In the genomic region with DNA sequence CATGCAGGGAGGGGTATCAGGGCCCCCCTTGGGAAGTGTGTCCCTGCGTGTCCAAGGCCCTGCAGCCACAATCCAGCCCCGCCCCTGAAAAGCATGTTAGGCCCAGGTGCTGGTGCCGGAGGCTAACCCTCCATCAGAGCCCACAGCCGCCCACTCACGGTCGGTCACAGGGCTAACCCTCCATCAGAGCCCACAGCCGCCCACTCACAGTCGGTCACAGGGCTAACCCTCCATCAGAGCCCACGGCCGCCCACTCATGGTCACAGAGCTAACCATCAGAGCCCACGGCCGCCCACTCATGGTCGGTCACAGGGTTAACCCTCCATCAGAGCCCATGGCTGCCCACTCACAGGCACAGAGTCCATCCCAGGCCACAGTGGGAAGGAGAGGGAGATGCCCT, we compare ENCODE assay signal across 18 cellular contexts.
DNase-seq lines count a peak whose midpoint lies in the region; ATAC-seq and TF ChIP-seq lines count a peak whose summit lies in the region.
"Had no signal": no experiment of that assay in that cellular context is flagged by ENCODE, and none has a peak within 500 bp of the region (broad histone marks: within the 10 kb centered on the region; RNA-seq: fewer than 3 reads in every experiment).

No MANE protein-coding gene starts in this region.

- H3K4me1 ChIP-seq in HEK293 (ENCODE audit: control insufficient read depth, insufficient read depth, low read length) (no peaks in the 10 kb centered on the region), neuronal stem cell (ENCODE audit: control insufficient read depth in 2 of 2, insufficient read depth in 1 of 2, low read depth in 1 of 2, low read length in 2 of 2) (peaks cover under 1 to 1% of the 10 kb centered on the region in 2 donors), aorta (ENCODE audit: control insufficient read depth in 1 of 2, insufficient read depth in 2 of 2, low read length in 2 of 2) (no peaks in the 10 kb centered on the region)

- H3K27ac Mint-ChIP-seq in chondrocyte (ENCODE audit: unreplicated experiment), result no peak overlapping the region
- H3K27ac Mint-ChIP-seq: B cell; CD4-positive, CD25-positive, alpha-beta regulatory T cell; CD8-positive, alpha-beta T cell; HFFc6 had no signal

- no peak overlapping the region for H3K23ac ChIP-seq in neuronal stem cell (ENCODE audit: low read depth, low read length, poor library complexity)

- H3K27ac ChIP-seq in HEK293 (ENCODE audit: extremely low read depth, low read depth, low read length), result no peak overlapping the region
- no peak overlapping the region for H3K27ac ChIP-seq in neuronal stem cell (replicated peaks; ENCODE audit: low read length)
- H3K27ac ChIP-seq in aorta (ENCODE audit: low read depth in 1 of 2, low read length in 2 of 2), result no peak overlapping the region
- H3K27ac ChIP-seq: BLaER1, C4-2B had no signal

- intact Hi-C loops in aorta (cut with DNase I), result no loop called here

- peaks cover 27% of the 10 kb centered on the region for H3K9me3 Mint-ChIP-seq in chondrocyte (ENCODE audit: low read depth)

- no peak overlapping the region for H3K4me2 ChIP-seq in neuronal stem cell (ENCODE audit: insufficient read depth, low read length, poor library complexity, severe bottlenecking)
- H3K4me2 ChIP-seq: BLaER1 had no signal

- no peak overlapping the region for H2BK120ac ChIP-seq in neuronal stem cell (ENCODE audit: low read depth, low read length)

- H4K91ac ChIP-seq in neuronal stem cell (ENCODE audit: low read depth, low read length, poor library complexity), result no peak overlapping the region

- no peak overlapping the region for H2BK5ac ChIP-seq in neuronal stem cell (ENCODE audit: low read length)

- no peaks in the 10 kb centered on the region for H3K4me1 Mint-ChIP-seq in chondrocyte (ENCODE audit: low read depth)
- H3K4me1 Mint-ChIP-seq: B cell had no signal

- H3K4ac ChIP-seq in neuronal stem cell (ENCODE audit: low read length), result no peak overlapping the region

- H3K9ac ChIP-seq in neuronal stem cell (ENCODE audit: low read depth, low read length, poor library complexity), result no peak overlapping the region
- H3K9ac ChIP-seq: BLaER1 had no signal

- no peak overlapping the region for H3K4me3 Mint-ChIP-seq in chondrocyte (ENCODE audit: unreplicated experiment)
- H3K4me3 Mint-ChIP-seq: B cell; CD4-positive, CD25-positive, alpha-beta regulatory T cell; CD8-positive, alpha-beta T cell; HFFc6 had no signal

- no CpG with 5 or more reads among the region's 13 CpGs for WGBS in neuronal stem cell (ENCODE audit: extremely low coverage in 2 of 2, insufficient read length in 2 of 2, insufficient replicate concordance in 1 of 2), 2 donors
- 91 to 97% methylated on average over 13 of the region's 13 CpGs for WGBS in aorta, 2 donors

- H3K18ac ChIP-seq in neuronal stem cell (ENCODE audit: low read length), result peak overlapping the region; percentile 87

- H2AK5ac ChIP-seq in neuronal stem cell (ENCODE audit: low read depth, low read length), result peak overlapping the region; percentile 33

- TF ChIP-seq CTCF in HEK293 (tag by site-specific recombination; IDR thresholded peaks at IDR 0.05), result no peak
- TF ChIP-seq CTCF in chondrocyte (IDR thresholded peaks at IDR 0.05), result no peak

- H3K36me3 Mint-ChIP-seq in chondrocyte (ENCODE audit: low read depth), result no peaks in the 10 kb centered on the region
- H3K36me3 Mint-ChIP-seq: CD4-positive, CD25-positive, alpha-beta regulatory T cell; CD8-positive, alpha-beta T cell had no signal

- H3K36me3 ChIP-seq in HEK293 (ENCODE audit: control insufficient read depth in 2 of 2, insufficient read depth in 1 of 2, low read length in 2 of 2), result no peaks in the 10 kb centered on the region
- H3K36me3 ChIP-seq in neuronal stem cell (replicated peaks in 1 of 2; ENCODE audit: control insufficient read depth in 2 of 2, insufficient read depth in 2 of 2, low read length in 2 of 2), result no peaks in the 10 kb centered on the region
- H3K36me3 ChIP-seq in aorta (ENCODE audit: control insufficient read depth in 1 of 2, insufficient read depth in 2 of 2, low read length in 1 of 2), result no peaks in the 10 kb centered on the region
- H3K36me3 ChIP-seq: BLaER1 had no signal

- H2BK15ac ChIP-seq in neuronal stem cell (ENCODE audit: low read length), result no peak overlapping the region

- H3K9me3 ChIP-seq in HEK293 (ENCODE audit: control insufficient read depth, insufficient read depth, low read depth, low read length) (no peaks in the 10 kb centered on the region), neuronal stem cell (replicated peaks in 1 of 2; ENCODE audit: control insufficient read depth in 2 of 2, insufficient read depth in 1 of 2, low read depth in 1 of 2, low read length in 2 of 2) (peaks cover 0 to 10% of the 10 kb centered on the region in 2 donors), aorta (ENCODE audit: control insufficient read depth, low read length) (no peaks in the 10 kb centered on the region)

- H3K79me1 ChIP-seq in neuronal stem cell (ENCODE audit: low read depth, low read length), result no peaks in the 10 kb centered on the region

- H2AFZ ChIP-seq in neuronal stem cell (ENCODE audit: low read length), result no peak overlapping the region

- H3K27me3 Mint-ChIP-seq in chondrocyte (ENCODE audit: low read depth), result no peaks in the 10 kb centered on the region
- H3K27me3 Mint-ChIP-seq: B cell; CD4-positive, CD25-positive, alpha-beta regulatory T cell had no signal

- H3K4me3 ChIP-seq in HEK293 (ENCODE audit: low read depth, low read length), result no peak overlapping the region
- H3K4me3 ChIP-seq in neuronal stem cell (ENCODE audit: low read length in 2 of 2), result no peak overlapping the region
- no peak overlapping the region for H3K4me3 ChIP-seq in aorta (ENCODE audit: low read length in 2 of 2)
- H3K4me3 ChIP-seq: BLaER1 had no signal

- DNase-seq in chondrocyte (ENCODE audit: low spot score), result peak; percentile 83
- no peak for DNase-seq in neuronal stem cell (ENCODE audit: low spot score)
- peak; percentile 26 to 66 for DNase-seq in aorta
- no peak for DNase-seq in DMS114 treated with DMSO at 0.1 percent for 48 hours (lab: John Stamatoyannopoulos, UW; ENCODE audit: unreplicated experiment)
- DNase-seq: CD4-positive, CD25-positive, alpha-beta regulatory T cell; CD8-positive, alpha-beta T cell; DMS 273 treated with DMSO at 0.1 percent for 48 hours; DMS53; DMS79 treated with DMSO at 0.1 percent for 48 hours; GF-D8; GOT3; HFFc6 had no signal

- H3K27me3 ChIP-seq in neuronal stem cell (ENCODE audit: control insufficient read depth in 3 of 3, insufficient read depth in 3 of 3, low read depth in 1 of 3, low read length in 3 of 3) (no peaks in the 10 kb centered on the region), aorta (ENCODE audit: control insufficient read depth in 1 of 2, insufficient read depth in 2 of 2, low read length in 1 of 2) (no peaks in the 10 kb centered on the region)
- H3K27me3 ChIP-seq: BLaER1 had no signal

- H2BK12ac ChIP-seq in neuronal stem cell (ENCODE audit: low read length), result peak overlapping the region; percentile 84

- no peak overlapping the region for H3K14ac ChIP-seq in neuronal stem cell (ENCODE audit: low read length)

- ATAC-seq in aorta (ENCODE audit: low FRiP score) (no peak), GM21447 (IDR thresholded peaks at IDR 0.05; ENCODE audit: unreplicated experiment) (no peak)
- ATAC-seq: CD8-positive, alpha-beta T cell; HCT116 had no signal

- H4K8ac ChIP-seq in neuronal stem cell (ENCODE audit: low read depth, low read length), result no peak overlapping the region

- CTCF ChIA-PET in HEK293 (lab: Yijun Ruan, JAX), result no interaction called here

- POLR2A ChIA-PET in HEK293 (lab: Yijun Ruan, JAX), result no interaction called here

TF ChIP-seq in HEK293, 187 proteins besides CTCF, POLR2A, EP300 and RAD21:
- TF ChIP-seq EGR2 (tag by site-specific recombination; IDR thresholded peaks at IDR 0.05; ENCODE audit: low read depth) (peak; percentile 97), ZNF610 (tag by site-specific recombination; IDR thresholded peaks at IDR 0.05; ENCODE audit: borderline replicate concordance) (no peak), TCF7L2 (IDR thresholded peaks at IDR 0.05; ENCODE audit: borderline replicate concordance, low read depth, low read length) (no peak), ZFHX2 (tag by site-specific recombination; conservative IDR thresholded peaks at IDR 0.05) (peak; percentile 94)
- TF ChIP-seq, protein P1, sequence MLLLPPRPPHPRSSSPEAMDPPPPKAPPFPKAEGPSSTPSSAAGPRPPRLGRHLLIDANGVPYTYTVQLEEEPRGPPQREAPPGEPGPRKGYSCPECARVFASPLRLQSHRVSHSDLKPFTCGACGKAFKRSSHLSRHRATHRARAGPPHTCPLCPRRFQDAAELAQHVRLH (tag by site-specific recombination; IDR thresholded peaks at IDR 0.05), result no peak

Comparison
In these comparisons a context has a peak if more than half of its experiments do, and no peak if none do; other contexts are left out.
1. DNase-seq: peak in chondrocyte (single experiment) and aorta (2 of 2); none in neuronal stem cell (single experiment) and DMS114 treated with DMSO at 0.1 percent for 48 hours (single experiment).